15 cellular contexts compared by ENCODE assay signal in genomic region chr6:15336905-15337583, GRCh38.
DNase-seq lines count a peak whose midpoint lies in the region; ATAC-seq, FAIRE-seq and TF ChIP-seq lines count a peak whose summit lies in the region.
"Had no signal": no experiment of that assay in that cellular context is flagged by ENCODE, and none has a peak within 500 bp of the region (broad histone marks: within the 10 kb centered on the region; RNA-seq: fewer than 3 reads in every experiment).

No MANE protein-coding gene starts in this region.

- H3K9me3 ChIP-seq in GM12878 (replicated peaks; ENCODE audit: control insufficient read depth, insufficient read depth, low read length) (no peaks in the 10 kb centered on the region), neutrophil (no peaks in the 10 kb centered on the region), body of pancreas (no peaks in the 10 kb centered on the region)

- POLR2A ChIA-PET in activated CD4-positive, alpha-beta T cell treated with anti-CD3 and anti-CD28 coated beads for 36 hours (lab: Charles Lee), result no interaction called here
- POLR2A ChIA-PET in GM12878 (lab: Charles Lee), result interaction anchor here (1.1 kb wide), 1 partner anchor 51 kb away, joined by 3 read pairs; no protein-coding TSS in a partner anchor

- no peak for TF ChIP-seq CTCF in GM12878 (IDR thresholded peaks at IDR 0.05 in 2 of 3, conservative IDR thresholded peaks at IDR 0.05 in 1 of 3; ENCODE audit: control insufficient read depth in 2 of 3, extremely low read depth in 1 of 3, insufficient read depth in 1 of 3, low read depth in 3 of 3, low read length in 3 of 3)
- no peak for TF ChIP-seq CTCF in neutrophil (IDR thresholded peaks at IDR 0.05)
- no peak for TF ChIP-seq CTCF in body of pancreas (IDR thresholded peaks at IDR 0.05)

- H3K4me2 ChIP-seq in GM12878 (ENCODE audit: control insufficient read depth, insufficient read depth), result peak overlapping the region; percentile 69

- H3K27ac Mint-ChIP-seq in activated CD4-positive, alpha-beta T cell treated with anti-CD3 and anti-CD28 coated beads for 36 hours, result peak overlapping the region; percentile 68
- H3K27ac Mint-ChIP-seq: activated CD4-positive, alpha-beta memory T cell treated with anti-CD3 and anti-CD28 coated beads for 36 hours; type B pancreatic cell had no signal

- no peak overlapping the region for H2AFZ ChIP-seq in GM12878 (ENCODE audit: control insufficient read depth, low read depth, low read length)

- peaks cover 84% of the 10 kb centered on the region for H3K4me1 Mint-ChIP-seq in activated CD4-positive, alpha-beta T cell treated with anti-CD3 and anti-CD28 coated beads for 36 hours

- no peak for ATAC-seq in activated CD4-positive, alpha-beta T cell treated with anti-CD3 and anti-CD28 coated beads for 36 hours
- ATAC-seq in GM12878 (no peak), body of pancreas (no peak), GM18519 (IDR thresholded peaks at IDR 0.05; ENCODE audit: low FRiP score, unreplicated experiment) (no peak), HG02798 (IDR thresholded peaks at IDR 0.05; ENCODE audit: poor library complexity, unreplicated experiment) (no peak)

- H3K9ac ChIP-seq in GM12878 (ENCODE audit: control insufficient read depth, insufficient read depth, low read length), result peak overlapping the region; percentile 1; the same call in 1 of the 2 replicates

- in situ Hi-C loops in GM12878 (cut with MboI), result no loop called here

- H3K79me2 ChIP-seq in GM12878 (ENCODE audit: control insufficient read depth, insufficient read depth, low read length), result peaks cover 93% of the 10 kb centered on the region

- TF ChIP-seq POLR2A in GM12878 (IDR thresholded peaks at IDR 0.05; ENCODE audit: low read depth, low read length) (no peak), body of pancreas (IDR thresholded peaks at IDR 0.05) (no peak)

- no peaks in the 10 kb centered on the region for H4K20me1 ChIP-seq in GM12878 (ENCODE audit: control insufficient read depth, insufficient read depth)

- 88% methylated on average over 10 of the region's 10 CpGs for WGBS in GM12878 (ENCODE audit: insufficient coverage, insufficient replicate concordance, low lambda C conversion rate, missing lambda C conversion rate)
- WGBS in body of pancreas, 2 donors, result 60 to 73% methylated on average over 10 of the region's 10 CpGs

- no peak for FAIRE-seq in GM12878 (lab: Jason Lieb, UNC)
- FAIRE-seq: frontal cortex, H54 had no signal

- CTCF ChIA-PET in activated CD4-positive, alpha-beta T cell treated with anti-CD3 and anti-CD28 coated beads for 36 hours (lab: Charles Lee), result interaction anchor here (0.6 to 0.9 kb wide), 2 partner anchors 9 to 467 kb away, joined by 3 read pairs; no protein-coding TSS in a partner anchor
- CTCF ChIA-PET in GM12878 (lab: Yijun Ruan, JAX), result no interaction called here

- TF ChIP-seq EP300 in GM12878 (IDR thresholded peaks at IDR 0.05; ENCODE audit: borderline replicate concordance in 1 of 2, control insufficient read depth in 1 of 2, low read depth in 2 of 2, low read length in 2 of 2), result no peak

- no peaks in the 10 kb centered on the region for H3K9me3 Mint-ChIP-seq in activated CD4-positive, alpha-beta T cell treated with anti-CD3 and anti-CD28 coated beads for 36 hours (ENCODE audit: low read depth)
- H3K9me3 Mint-ChIP-seq: activated CD4-positive, alpha-beta memory T cell treated with anti-CD3 and anti-CD28 coated beads for 36 hours; type B pancreatic cell had no signal

- peaks cover 58% of the 10 kb centered on the region for H3K4me1 ChIP-seq in GM12878 (ENCODE audit: control insufficient read depth, insufficient read depth, low read length)
- H3K4me1 ChIP-seq in neutrophil (ENCODE audit: control insufficient read depth in 1 of 2, insufficient read depth in 1 of 2, low read depth in 1 of 2, low read length in 1 of 2), result peaks cover 68 to 95% of the 10 kb centered on the region in 2 experiments
- peaks cover 9% of the 10 kb centered on the region for H3K4me1 ChIP-seq in body of pancreas

- H3K36me3 Mint-ChIP-seq in activated CD4-positive, alpha-beta T cell treated with anti-CD3 and anti-CD28 coated beads for 36 hours (ENCODE audit: low read depth), result peaks cover 5% of the 10 kb centered on the region
- H3K36me3 Mint-ChIP-seq: activated CD4-positive, alpha-beta memory T cell treated with anti-CD3 and anti-CD28 coated beads for 36 hours; type B pancreatic cell had no signal

- no peak for TF ChIP-seq RAD21 in GM12878 (IDR thresholded peaks at IDR 0.05; ENCODE audit: insufficient read depth, low read depth, low read length)

- peak overlapping the region; percentile 55 for H3K27ac ChIP-seq in GM12878 (ENCODE audit: control insufficient read depth, insufficient read depth)
- H3K27ac ChIP-seq in neutrophil, result peak overlapping the region; percentile 63
- no peak overlapping the region for H3K27ac ChIP-seq in body of pancreas
- H3K27ac ChIP-seq: dorsolateral prefrontal cortex had no signal

- BruUV-seq in GM12878 (replicated peaks; lab: Mats Ljungman, UMichigan), result no TSS peak

- H3K27me3 ChIP-seq in GM12878 (replicated peaks in 1 of 2; ENCODE audit: control insufficient read depth in 2 of 2, insufficient read depth in 2 of 2, low read length in 1 of 2) (no peaks in the 10 kb centered on the region), neutrophil (no peaks in the 10 kb centered on the region), body of pancreas (no peaks in the 10 kb centered on the region)
- H3K27me3 ChIP-seq: dorsolateral prefrontal cortex had no signal

- H3K36me3 ChIP-seq in GM12878 (ENCODE audit: control insufficient read depth in 2 of 2, insufficient read depth in 2 of 2, low read length in 1 of 2), result no peaks in the 10 kb centered on the region; a peak in 1 of 4 replicates
- no peaks in the 10 kb centered on the region for H3K36me3 ChIP-seq in neutrophil
- no peaks in the 10 kb centered on the region for H3K36me3 ChIP-seq in body of pancreas (replicated peaks in 1 of 2; ENCODE audit: insufficient read depth in 1 of 2, low read depth in 2 of 2)

- intact Hi-C loops in activated CD4-positive, alpha-beta T cell treated with anti-CD3 and anti-CD28 coated beads for 36 hours (cut with DNase I, micrococcal nuclease), result no loop called here
- intact Hi-C loops in GM12878 (cut with micrococcal nuclease; ENCODE audit: unreplicated experiment), result no loop called here
- intact Hi-C loops in body of pancreas (cut with DNase I), result no loop called here

- SMC1A ChIA-PET in GM12878 (lab: Charles Lee; ENCODE audit: uncharacterized antibody, unreplicated experiment), result interaction anchor here (0.6 to 1.7 kb wide), 10 partner anchors 8 to 119 kb away, joined by 3 to 10 read pairs (median 4); no protein-coding TSS in a partner anchor

- H3K4me3 Mint-ChIP-seq in activated CD4-positive, alpha-beta T cell treated with anti-CD3 and anti-CD28 coated beads for 36 hours, result no peak overlapping the region
- H3K4me3 Mint-ChIP-seq: activated CD4-positive, alpha-beta memory T cell treated with anti-CD3 and anti-CD28 coated beads for 36 hours; type B pancreatic cell had no signal

- no peak for DNase-seq in activated CD4-positive, alpha-beta T cell treated with anti-CD3 and anti-CD28 coated beads for 36 hours
- DNase-seq in activated CD4-positive, alpha-beta T cell treated with anti-CD3 and anti-CD28 coated beads, Interleukin-2, amount 50 U/mL, for 4 hours, result no peak
- DNase-seq in NCI-H2171 treated with DMSO at 0.1 percent for 48 hours (lab: John Stamatoyannopoulos, UW) (peak; percentile 63), GM12878 (ENCODE audit: low read depth, low spot score) (no peak), body of pancreas (no peak)
- DNase-seq: activated CD4-positive, alpha-beta memory T cell treated with anti-CD3 and anti-CD28 coated beads for 36 hours; dorsolateral prefrontal cortex; kidney glomerular epithelial cell; NCI-H1417 treated with DMSO at 0.1 percent for 48 hours had no signal

- RAD21 ChIA-PET in GM12878 (lab: Charles Lee; ENCODE audit: unreplicated experiment), result no interaction called here

- H3K4me3 ChIP-seq in GM12878 (no peak overlapping the region), neutrophil (ENCODE audit: low read depth in 1 of 2, low read length in 1 of 2) (peak overlapping the region in 1 of 2 experiments; percentile 18), body of pancreas (no peak overlapping the region)
- H3K4me3 ChIP-seq: dorsolateral prefrontal cortex had no signal

- no peaks in the 10 kb centered on the region for H3K27me3 Mint-ChIP-seq in activated CD4-positive, alpha-beta T cell treated with anti-CD3 and anti-CD28 coated beads for 36 hours
- H3K27me3 Mint-ChIP-seq: activated CD4-positive, alpha-beta memory T cell treated with anti-CD3 and anti-CD28 coated beads for 36 hours; type B pancreatic cell had no signal

TF ChIP-seq in GM12878, 131 proteins besides CTCF, POLR2A, EP300 and RAD21 (continues in another document):
- TF ChIP-seq MEF2A (IDR thresholded peaks at IDR 0.05; ENCODE audit: insufficient read depth, low read depth, low read length) (no peak), NFIC (IDR thresholded peaks at IDR 0.05; ENCODE audit: low read depth, low read length) (no peak), NR2C1 (IDR thresholded peaks at IDR 0.05) (no peak), KDM1A (IDR thresholded peaks at IDR 0.05; ENCODE audit: borderline replicate concordance) (no peak)

Comparison
In these comparisons a context has a peak if more than half of its experiments do, and no peak if none do; other contexts are left out.
1. H3K27ac ChIP-seq: peak in GM12878 (single experiment) and neutrophil (single experiment); none in body of pancreas (0 of 4).